Comparison of ENCODE assay signal across 1 cellular context in the genomic region with DNA sequence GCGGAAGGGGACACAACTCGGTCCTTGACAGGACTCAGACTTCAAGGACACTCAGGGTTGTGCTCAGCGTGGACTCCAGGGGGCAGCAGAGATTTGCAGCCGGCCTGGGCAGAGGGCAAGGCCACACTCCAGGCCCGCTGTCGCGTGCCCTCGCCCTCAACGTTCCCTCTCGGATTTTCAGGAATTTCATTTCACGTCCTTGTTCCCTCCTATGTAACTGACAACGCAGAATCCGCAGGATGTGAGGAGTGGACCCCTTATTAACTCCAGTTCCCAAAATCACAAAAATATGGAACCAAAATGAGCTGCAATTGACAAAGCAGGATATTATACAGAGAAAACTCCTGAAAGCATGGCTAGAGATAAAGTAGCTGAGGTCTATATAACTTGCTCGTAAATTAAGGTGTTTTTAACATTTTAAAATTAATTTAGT.
TF ChIP-seq lines count a peak whose summit lies in the region.

No MANE protein-coding gene starts in this region.

TF ChIP-seq in HCT116, 20 proteins besides CTCF, POLR2A, EP300 and RAD21 (continued from another document):
- TF ChIP-seq, protein P1, sequence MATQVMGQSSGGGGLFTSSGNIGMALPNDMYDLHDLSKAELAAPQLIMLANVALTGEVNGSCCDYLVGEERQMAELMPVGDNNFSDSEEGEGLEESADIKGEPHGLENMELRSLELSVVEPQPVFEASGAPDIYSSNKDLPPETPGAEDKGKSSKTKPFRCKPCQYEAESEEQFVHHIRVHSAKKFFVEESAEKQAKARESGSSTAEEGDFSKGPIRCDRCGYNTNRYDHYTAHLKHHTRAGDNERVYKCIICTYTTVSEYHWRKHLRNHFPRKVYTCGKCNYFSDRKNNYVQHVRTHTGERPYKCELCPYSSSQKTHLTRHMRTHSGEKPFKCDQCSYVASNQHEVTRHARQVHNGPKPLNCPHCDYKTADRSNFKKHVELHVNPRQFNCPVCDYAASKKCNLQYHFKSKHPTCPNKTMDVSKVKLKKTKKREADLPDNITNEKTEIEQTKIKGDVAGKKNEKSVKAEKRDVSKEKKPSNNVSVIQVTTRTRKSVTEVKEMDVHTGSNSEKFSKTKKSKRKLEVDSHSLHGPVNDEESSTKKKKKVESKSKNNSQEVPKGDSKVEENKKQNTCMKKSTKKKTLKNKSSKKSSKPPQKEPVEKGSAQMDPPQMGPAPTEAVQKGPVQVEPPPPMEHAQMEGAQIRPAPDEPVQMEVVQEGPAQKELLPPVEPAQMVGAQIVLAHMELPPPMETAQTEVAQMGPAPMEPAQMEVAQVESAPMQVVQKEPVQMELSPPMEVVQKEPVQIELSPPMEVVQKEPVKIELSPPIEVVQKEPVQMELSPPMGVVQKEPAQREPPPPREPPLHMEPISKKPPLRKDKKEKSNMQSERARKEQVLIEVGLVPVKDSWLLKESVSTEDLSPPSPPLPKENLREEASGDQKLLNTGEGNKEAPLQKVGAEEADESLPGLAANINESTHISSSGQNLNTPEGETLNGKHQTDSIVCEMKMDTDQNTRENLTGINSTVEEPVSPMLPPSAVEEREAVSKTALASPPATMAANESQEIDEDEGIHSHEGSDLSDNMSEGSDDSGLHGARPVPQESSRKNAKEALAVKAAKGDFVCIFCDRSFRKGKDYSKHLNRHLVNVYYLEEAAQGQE (IDR thresholded peaks at IDR 0.05; ENCODE audit: low read depth) = no peak
- TF ChIP-seq EZH2phosphoT487 (IDR thresholded peaks at IDR 0.05; ENCODE audit: borderline replicate concordance) (no peak), FOSL1 (IDR thresholded peaks at IDR 0.05; ENCODE audit: low read depth) (no peak), EGR1 (IDR thresholded peaks at IDR 0.05; ENCODE audit: low read depth) (no peak), SIN3A (IDR thresholded peaks at IDR 0.05; ENCODE audit: low read depth) (no peak), EZH2 (IDR thresholded peaks at IDR 0.05) (no peak), SRF (IDR thresholded peaks at IDR 0.05; ENCODE audit: low read depth) (no peak), YY1 (IDR thresholded peaks at IDR 0.05; ENCODE audit: extremely low read depth, insufficient replicate concordance, low read depth, low read length) (no peak), ZNF274 (IDR thresholded peaks at IDR 0.05; ENCODE audit: low read depth, low read length) (no peak), CBX3 (IDR thresholded peaks at IDR 0.05; ENCODE audit: low read depth) (peak; percentile 38; the same call in 1 of the 2 replicates)
- TF ChIP-seq, protein P2, sequence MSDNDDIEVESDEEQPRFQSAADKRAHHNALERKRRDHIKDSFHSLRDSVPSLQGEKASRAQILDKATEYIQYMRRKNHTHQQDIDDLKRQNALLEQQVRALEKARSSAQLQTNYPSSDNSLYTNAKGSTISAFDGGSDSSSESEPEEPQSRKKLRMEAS (IDR thresholded peaks at IDR 0.05) = peak; percentile 93
- TF ChIP-seq, protein P3, sequence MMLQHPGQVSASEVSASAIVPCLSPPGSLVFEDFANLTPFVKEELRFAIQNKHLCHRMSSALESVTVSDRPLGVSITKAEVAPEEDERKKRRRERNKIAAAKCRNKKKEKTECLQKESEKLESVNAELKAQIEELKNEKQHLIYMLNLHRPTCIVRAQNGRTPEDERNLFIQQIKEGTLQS (IDR thresholded peaks at IDR 0.05) = no peak
- TF ChIP-seq, protein P4, sequence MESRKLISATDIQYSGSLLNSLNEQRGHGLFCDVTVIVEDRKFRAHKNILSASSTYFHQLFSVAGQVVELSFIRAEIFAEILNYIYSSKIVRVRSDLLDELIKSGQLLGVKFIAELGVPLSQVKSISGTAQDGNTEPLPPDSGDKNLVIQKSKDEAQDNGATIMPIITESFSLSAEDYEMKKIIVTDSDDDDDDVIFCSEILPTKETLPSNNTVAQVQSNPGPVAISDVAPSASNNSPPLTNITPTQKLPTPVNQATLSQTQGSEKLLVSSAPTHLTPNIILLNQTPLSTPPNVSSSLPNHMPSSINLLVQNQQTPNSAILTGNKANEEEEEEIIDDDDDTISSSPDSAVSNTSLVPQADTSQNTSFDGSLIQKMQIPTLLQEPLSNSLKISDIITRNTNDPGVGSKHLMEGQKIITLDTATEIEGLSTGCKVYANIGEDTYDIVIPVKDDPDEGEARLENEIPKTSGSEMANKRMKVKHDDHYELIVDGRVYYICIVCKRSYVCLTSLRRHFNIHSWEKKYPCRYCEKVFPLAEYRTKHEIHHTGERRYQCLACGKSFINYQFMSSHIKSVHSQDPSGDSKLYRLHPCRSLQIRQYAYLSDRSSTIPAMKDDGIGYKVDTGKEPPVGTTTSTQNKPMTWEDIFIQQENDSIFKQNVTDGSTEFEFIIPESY (IDR thresholded peaks at IDR 0.05; ENCODE audit: extremely low read depth, insufficient replicate concordance, low read length) = no peak
